ENCODE assay signal across 8 cellular contexts in the genomic region with DNA sequence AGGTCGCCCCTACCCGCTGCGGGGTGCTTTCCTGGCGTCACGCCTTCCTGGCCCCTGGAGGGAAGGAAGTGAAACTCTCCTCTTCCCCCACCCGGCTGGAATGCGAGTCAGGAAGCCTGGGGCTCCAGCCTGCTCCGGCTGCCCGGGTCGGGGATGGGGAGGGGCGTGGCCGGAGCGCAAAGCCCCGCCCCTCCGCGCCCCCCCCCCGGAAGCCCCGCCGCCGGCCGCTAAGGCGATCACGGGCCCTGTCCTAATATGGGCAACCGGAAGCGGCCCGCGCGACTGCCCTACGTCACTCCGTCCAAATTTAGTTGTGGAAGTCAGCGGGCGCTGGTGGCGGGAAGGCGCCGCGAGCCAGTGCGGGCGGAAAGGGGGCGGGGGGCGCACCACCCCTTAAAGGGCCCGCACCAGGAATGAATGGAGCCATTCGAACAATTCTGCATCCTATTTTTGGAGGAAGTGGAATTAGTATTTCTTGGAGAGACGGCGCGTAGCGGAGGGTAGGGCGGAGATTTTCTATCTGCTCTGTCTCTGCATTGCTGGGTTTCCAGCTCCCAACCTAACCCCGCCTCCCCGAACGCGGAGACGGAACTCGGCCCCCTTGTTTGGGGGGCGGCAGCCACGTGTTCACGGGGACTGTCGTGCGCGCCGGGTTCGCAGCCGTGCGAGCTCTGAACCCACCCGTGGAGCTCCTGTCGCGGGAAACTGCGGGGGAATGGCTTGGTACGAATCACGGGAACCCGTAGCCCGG. TPM values are rescaled to one million over a fixed set of nuclear protein-coding genes. Genes with fewer than 3 reads are reported as not detected.
DNase-seq lines count a peak whose midpoint lies in the region; ATAC-seq lines count a peak whose summit lies in the region.

No MANE protein-coding gene starts in this region.

- DNase-seq in COLO829 (ENCODE audit: low spot score) (peak; percentile 93), OCI-M1 (lab: John Stamatoyannopoulos, UW) (peak; percentile 96), activated T-cell treated with anti-CD3 and anti-CD28 coated beads for 4 hours (peak; percentile 94), epidermal melanocyte (ENCODE audit: insufficient read length, low spot score) (peak; percentile 93)
- peak; percentile 95 for DNase-seq in Jurkat, Clone E6-1 (ENCODE audit: low read depth, low spot score)
- peak; percentile 90 to 93 for DNase-seq in stimulated activated CD8-positive, alpha-beta memory T cell treated with anti-CD3 and anti-CD28 coated beads, Interleukin-2, amount 100 ng/mL, for 1 hour (ENCODE audit: low read depth in 2 of 2)

- no peaks in the 10 kb centered on the region for H3K9me3 ChIP-seq in mononuclear cell (ENCODE audit: low read depth, low read length)

- ATAC-seq in GM21515 (IDR thresholded peaks at IDR 0.05; ENCODE audit: unreplicated experiment), result peak; percentile 35

- H3K4me3 ChIP-seq in Jurkat, Clone E6-1 (ENCODE audit: low read length), result peak overlapping the region; percentile 97
- peak overlapping the region; percentile 100 for H3K4me3 ChIP-seq in mononuclear cell (ENCODE audit: low read length)

- peaks cover 39% of the 10 kb centered on the region for H3K4me1 ChIP-seq in mononuclear cell (ENCODE audit: insufficient read depth, low read length)

- H3K27me3 ChIP-seq in mononuclear cell (ENCODE audit: insufficient read depth, low read length), result no peaks in the 10 kb centered on the region

RNA-seq across cellular contexts. Expression of gene IER2, which starts 1.6 kb away (rescaled TPM):
- 52.0 TPM for polyA plus RNA-seq in Jurkat, Clone E6-1 (2012; ENCODE audit: insufficient read depth, insufficient read length)
- total RNA-seq in mononuclear cell, result 222 TPM

RNA-seq across cellular contexts. Expression of gene STX10, which starts 1.6 kb away (rescaled TPM):
- polyA plus RNA-seq in Jurkat, Clone E6-1 (2012; ENCODE audit: insufficient read depth, insufficient read length), result 137 TPM
- 71.7 TPM for total RNA-seq in mononuclear cell

RNA-seq across cellular contexts. Expression of gene NACC1, which starts 33.7 kb away (rescaled TPM):
- polyA plus RNA-seq in Jurkat, Clone E6-1 (2012; ENCODE audit: insufficient read depth, insufficient read length), result 24.0 TPM
- total RNA-seq in mononuclear cell, result 16.0 TPM

RNA-seq across cellular contexts. Expression of gene TRMT1, which starts 35.2 kb away (rescaled TPM):
- polyA plus RNA-seq in Jurkat, Clone E6-1 (2012; ENCODE audit: insufficient read depth, insufficient read length), result 52.9 TPM
- total RNA-seq in mononuclear cell, result 30.7 TPM

RNA-seq across cellular contexts. Expression of gene LYL1, which starts 49.1 kb away (rescaled TPM):
- polyA plus RNA-seq in Jurkat, Clone E6-1 (2012; ENCODE audit: insufficient read depth, insufficient read length), result 0.59 TPM
- 20.5 TPM for total RNA-seq in mononuclear cell

Comparison
In these comparisons a context has a peak if more than half of its experiments do, and no peak if none do; other contexts are left out.
1. Peak in every context shown above with its lines: DNase-seq, ATAC-seq and H3K4me3 ChIP-seq.